Comparison of ENCODE assay signal across 12 cellular contexts in the genomic region with DNA sequence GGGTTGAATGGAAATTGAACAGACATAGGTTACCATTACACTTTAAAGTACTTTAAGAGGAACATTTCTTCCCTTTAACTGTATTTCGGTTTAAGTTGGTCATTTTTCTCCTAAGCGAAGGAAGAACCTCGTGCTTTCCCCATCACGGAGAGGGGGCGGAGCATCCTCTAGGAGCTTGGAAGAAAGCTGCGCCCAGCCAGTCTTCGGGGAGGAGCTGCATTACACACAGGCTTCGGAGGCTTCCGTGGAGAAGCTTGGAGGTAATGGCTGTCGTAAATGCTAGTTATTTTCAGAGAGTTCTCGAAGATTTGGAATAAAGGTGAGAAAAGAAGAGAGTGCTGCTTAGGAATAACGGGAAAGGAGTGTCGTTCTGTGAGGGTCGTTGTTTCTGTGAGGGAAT. TPM values are rescaled to one million over a fixed set of nuclear protein-coding genes. Genes with fewer than 3 reads are reported as not detected.
DNase-seq lines count a peak whose midpoint lies in the region; ATAC-seq and TF ChIP-seq lines count a peak whose summit lies in the region.
"Had no signal": no experiment of that assay in that cellular context is flagged by ENCODE, and none has a peak within 500 bp of the region (broad histone marks: within the 10 kb centered on the region; RNA-seq: fewer than 3 reads in every experiment).

A gene (plus strand): TSS at position 199 of the 400 bp plus-strand sequence. CDS start 37,128 bp downstream, outside the sequence.

- no peak within 1 kb of the TSS for H3K4me2 ChIP-seq in fibroblast of lung (ENCODE audit: extremely low read depth, insufficient read depth, low read length)

- H3K4me1 ChIP-seq in A673 (ENCODE audit: insufficient read depth, low read length, poor library complexity, severe bottlenecking) (no peaks in the 10 kb centered on the region), fibroblast of lung (ENCODE audit: control insufficient read depth, extremely low read depth, insufficient read depth, low read length) (no peaks in the 10 kb centered on the region), gastrocnemius medialis (no peaks in the 10 kb centered on the region)

- peaks cover 2% of the 10 kb centered on the region for H3K27me3 Mint-ChIP-seq in mesothelial cell of epicardium (ENCODE audit: low read depth)
- no peaks in the 10 kb centered on the region for H3K27me3 Mint-ChIP-seq in natural killer cell treated with Interleukin-12 subunit alpha and Interleukin-12 subunit beta and Interleukin-15 and Interleukin-18, amount 100 ng/mL, for 72 hours
- H3K27me3 Mint-ChIP-seq: central memory CD8-positive, alpha-beta T cell had no signal

- H3K27ac Mint-ChIP-seq in mesothelial cell of epicardium: peak within 1 kb of the TSS; percentile 15
- H3K27ac Mint-ChIP-seq in natural killer cell treated with Interleukin-12 subunit alpha and Interleukin-12 subunit beta and Interleukin-15 and Interleukin-18, amount 100 ng/mL, for 72 hours: no peak within 1 kb of the TSS
- H3K27ac Mint-ChIP-seq: natural killer cell had no signal

- no peaks in the 10 kb centered on the region for H3K9me3 ChIP-seq in A673 (ENCODE audit: low read depth, low read length, poor library complexity, severe bottlenecking)
- H3K9me3 ChIP-seq in fibroblast of lung (ENCODE audit: control insufficient read depth, insufficient read depth, low read depth, low read length): no peaks in the 10 kb centered on the region
- H3K9me3 ChIP-seq in gastrocnemius medialis: no peaks in the 10 kb centered on the region

- in situ Hi-C loops in gastrocnemius medialis (cut with MboI; ENCODE audit: low sequenced_read_pairs in 4 of 4): no loop called here

- ATAC-seq in natural killer cell treated with Interleukin-12 subunit alpha and Interleukin-12 subunit beta and Interleukin-15 and Interleukin-18, amount 100 ng/mL, for 72 hours: no peak
- no peak for ATAC-seq in gastrocnemius medialis
- ATAC-seq: natural killer cell had no signal

- DNase-seq in A673 (ENCODE audit: low spot score): peak; percentile 5
- peak; percentile 49 for DNase-seq in NCI-H510A treated with DMSO at 0.1 percent for 48 hours (lab: John Stamatoyannopoulos, UW)
- peak; percentile 6 to 36 for DNase-seq in fibroblast of lung (ENCODE audit: low read depth in 2 of 2)
- DNase-seq in mesothelial cell of epicardium (ENCODE audit: low spot score in 2 of 2, unreplicated experiment in 2 of 2): peak in 1 of 2 experiments; percentile 46
- no peak for DNase-seq in NOMO-1 treated with dmso at 0.1 percent for 144 hours (lab: John Stamatoyannopoulos, UW; ENCODE audit: unreplicated experiment)
- no peak for DNase-seq in natural killer cell treated with Interleukin-12 subunit alpha and Interleukin-12 subunit beta and Interleukin-15 and Interleukin-18, amount 100 ng/mL, for 72 hours (ENCODE audit: low spot score)
- no peak for DNase-seq in gastrocnemius medialis
- no peak for DNase-seq in stimulated activated CD4-positive, alpha-beta T cell treated with anti-CD3 and anti-CD28 coated beads, Interleukin-2, amount 100 ng/mL, for 48 hours
- DNase-seq: natural killer cell, NCI-H1694 treated with DMSO at 0.1 percent for 48 hours had no signal

- no peak for TF ChIP-seq POLR2A in gastrocnemius medialis (IDR thresholded peaks at IDR 0.05)

- CTCF ChIA-PET in A673 (lab: Charles Lee): no interaction called here

- peaks cover 1% of the 10 kb centered on the region for H3K4me1 Mint-ChIP-seq in mesothelial cell of epicardium
- H3K4me1 Mint-ChIP-seq in natural killer cell treated with Interleukin-12 subunit alpha and Interleukin-12 subunit beta and Interleukin-15 and Interleukin-18, amount 100 ng/mL, for 72 hours (ENCODE audit: low read depth in 2 of 2): no peaks in the 10 kb centered on the region
- H3K4me1 Mint-ChIP-seq: central memory CD8-positive, alpha-beta T cell; natural killer cell had no signal

- peaks cover 20% of the 10 kb centered on the region for H3K27me3 ChIP-seq in A673 (replicated peaks; ENCODE audit: insufficient read depth, low read depth, low read length, poor library complexity)
- H3K27me3 ChIP-seq in fibroblast of lung (ENCODE audit: control insufficient read depth, insufficient read depth, low read length): no peaks in the 10 kb centered on the region
- peaks cover 0 to 4% (median 3%) of the 10 kb centered on the region in 3 donors for H3K27me3 ChIP-seq in gastrocnemius medialis

- BruUV-seq in A673 (replicated peaks; lab: Mats Ljungman, UMichigan): no TSS peak

- POLR2A ChIA-PET in A673 (lab: Charles Lee; ENCODE audit: low non-redundant PET): no interaction called here

- no peak within 1 kb of the TSS for H3K4me3 ChIP-seq in A673 (ENCODE audit: low read depth, low read length, poor library complexity, severe bottlenecking)
- peak within 1 kb of the TSS in 1 of 4 experiments; percentile 6 for H3K4me3 ChIP-seq in fibroblast of lung (replicated peaks in 1 of 4; ENCODE audit: control extremely low read depth in 1 of 4, insufficient read depth in 1 of 4, low read depth in 3 of 4, low read length in 4 of 4)
- peak within 1 kb of the TSS in 1 of 4 donors; percentile 12 for H3K4me3 ChIP-seq in gastrocnemius medialis

- peaks cover 16% of the 10 kb centered on the region for H3K9me3 Mint-ChIP-seq in mesothelial cell of epicardium
- no peaks in the 10 kb centered on the region for H3K9me3 Mint-ChIP-seq in natural killer cell treated with Interleukin-12 subunit alpha and Interleukin-12 subunit beta and Interleukin-15 and Interleukin-18, amount 100 ng/mL, for 72 hours
- H3K9me3 Mint-ChIP-seq: central memory CD8-positive, alpha-beta T cell; natural killer cell had no signal

- H3K27ac ChIP-seq in A673 (ENCODE audit: low read depth, low read length, poor library complexity, severe bottlenecking): no peak within 1 kb of the TSS
- H3K27ac ChIP-seq in fibroblast of lung (ENCODE audit: insufficient read depth, low read length): no peak within 1 kb of the TSS
- H3K27ac ChIP-seq in gastrocnemius medialis: no peak within 1 kb of the TSS

- H3K36me3 ChIP-seq in A673 (ENCODE audit: insufficient read depth, low read length, poor library complexity, severe bottlenecking): no peaks in the 10 kb centered on the region
- no peaks in the 10 kb centered on the region for H3K36me3 ChIP-seq in fibroblast of lung (ENCODE audit: control insufficient read depth, insufficient read depth, low read length)
- no peaks in the 10 kb centered on the region for H3K36me3 ChIP-seq in gastrocnemius medialis

- H3K4me3 Mint-ChIP-seq in mesothelial cell of epicardium: peak within 1 kb of the TSS; percentile 77
- H3K4me3 Mint-ChIP-seq in natural killer cell treated with Interleukin-12 subunit alpha and Interleukin-12 subunit beta and Interleukin-15 and Interleukin-18, amount 100 ng/mL, for 72 hours: no peak within 1 kb of the TSS
- H3K4me3 Mint-ChIP-seq: central memory CD8-positive, alpha-beta T cell; natural killer cell had no signal

- H4K20me1 ChIP-seq in fibroblast of lung (ENCODE audit: control insufficient read depth, extremely low read depth, insufficient read depth, low read length): no peaks in the 10 kb centered on the region

- H2AFZ ChIP-seq in fibroblast of lung (ENCODE audit: low read length): no peak within 1 kb of the TSS

- H3K36me3 Mint-ChIP-seq in mesothelial cell of epicardium: no peaks in the 10 kb centered on the region
- no peaks in the 10 kb centered on the region for H3K36me3 Mint-ChIP-seq in natural killer cell treated with Interleukin-12 subunit alpha and Interleukin-12 subunit beta and Interleukin-15 and Interleukin-18, amount 100 ng/mL, for 72 hours
- H3K36me3 Mint-ChIP-seq: natural killer cell had no signal

- no peaks in the 10 kb centered on the region for H3K79me2 ChIP-seq in fibroblast of lung (ENCODE audit: control insufficient read depth, insufficient read depth, low read length)

- TF ChIP-seq CTCF in A673 (conservative IDR thresholded peaks at IDR 0.05; ENCODE audit: low read depth, low read length): no peak
- no peak for TF ChIP-seq CTCF in fibroblast of lung (conservative IDR thresholded peaks at IDR 0.05 in 1 of 2, IDR thresholded peaks at IDR 0.05 in 1 of 2; ENCODE audit: low read depth in 1 of 2, low read length in 2 of 2)
- no peak for TF ChIP-seq CTCF in mesothelial cell of epicardium (IDR thresholded peaks at IDR 0.05; ENCODE audit: unreplicated experiment)
- no peak for TF ChIP-seq CTCF in gastrocnemius medialis (IDR thresholded peaks at IDR 0.05 in 4 of 5, conservative IDR thresholded peaks at IDR 0.05 in 1 of 5)

- intact Hi-C loops in A673 (cut with micrococcal nuclease; ENCODE audit: unreplicated experiment) (no loop called here), gastrocnemius medialis (cut with DNase I; ENCODE audit: low total_unique reads) (no loop called here)

- H3K9ac ChIP-seq in fibroblast of lung (ENCODE audit: insufficient read depth, low read length): no peak within 1 kb of the TSS

RNA-seq across cellular contexts. Expression of the gene that starts here (rescaled TPM):
- total RNA-seq in A673 (2021) (not detected in 2 replicates), fibroblast of lung (under 0.01 TPM in 1 of 2 replicates, not detected in the other), mesothelial cell of epicardium (3.9 to 4.1 TPM (median 4.0 TPM) in 3 replicates), gastrocnemius medialis (1 to 10 TPM; 1.8 to 7.8 (median 3.1) TPM)
- polyA plus RNA-seq in fibroblast of lung: not detected in 2 replicates
- polyA plus RNA-seq in fibroblast of lung (2012): not detected in 2 replicates
- polyA minus RNA-seq in fibroblast of lung (ENCODE audit: low replicate concordance): not detected in 2 replicates
- total RNA-seq in natural killer cell treated with Interleukin-12 subunit alpha and Interleukin-12 subunit beta and Interleukin-15 and Interleukin-18, amount 100 ng/mL, for 72 hours: not detected
- total RNA-seq: natural killer cell had no signal
- polyA plus RNA-seq: BJ had no signal

Comparison
In these comparisons a context has a peak if more than half of its experiments do, and no peak if none do; other contexts are left out.
1. Peak in DNase-seq in A673; RNA of the gene not detected or under 1 TPM.
2. Peak in DNase-seq in fibroblast of lung; RNA of the gene not detected or under 1 TPM.